Comparison of ENCODE assay signal across 8 cellular contexts in the genomic region with DNA sequence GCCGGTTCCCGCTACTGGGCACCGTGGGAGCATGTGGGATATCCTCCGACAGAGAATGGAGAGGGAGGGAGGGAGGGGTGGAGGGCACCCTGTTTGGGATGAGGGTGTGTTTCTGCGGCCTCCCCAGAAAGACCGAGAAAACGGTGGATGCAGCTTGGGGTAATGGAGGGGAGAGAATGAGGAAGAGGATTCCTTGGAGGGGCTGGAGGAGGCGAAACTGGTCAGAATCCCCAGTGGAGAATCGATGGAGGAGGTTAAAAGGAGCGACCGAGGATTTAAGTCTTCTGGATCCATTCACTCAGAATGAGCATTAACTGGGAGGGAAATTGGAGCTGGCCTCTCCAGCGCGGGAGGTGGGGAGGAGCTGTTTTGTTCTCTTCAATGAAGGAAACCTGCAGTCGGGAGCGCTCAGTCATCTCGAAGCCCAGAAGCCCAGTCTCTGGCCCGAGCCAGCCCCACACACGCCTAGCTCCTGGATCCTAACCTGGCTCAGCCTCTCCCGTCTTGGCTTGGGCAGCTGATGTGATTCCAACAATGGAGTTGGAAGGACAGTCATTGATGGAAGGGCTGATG. TPM values are rescaled to one million over a fixed set of nuclear protein-coding genes. Genes with fewer than 3 reads are reported as not detected.
DNase-seq lines count a peak whose midpoint lies in the region; ATAC-seq, FAIRE-seq and TF ChIP-seq lines count a peak whose summit lies in the region.

No MANE protein-coding gene starts in this region.

- no peaks in the 10 kb centered on the region for H3K9me3 Mint-ChIP-seq in CD4-positive, alpha-beta memory T cell
- no peaks in the 10 kb centered on the region for H3K9me3 Mint-ChIP-seq in activated naive CD8-positive, alpha-beta T cell treated with anti-CD3 and anti-CD28 coated beads for 36 hours

- no peak for FAIRE-seq in GM12892 (lab: Jason Lieb, UNC)

- peak overlapping the region; percentile 87 to 92 (median 89) for H3K4me3 Mint-ChIP-seq in CD4-positive, alpha-beta memory T cell
- peak overlapping the region; percentile 83 for H3K4me3 Mint-ChIP-seq in activated naive CD8-positive, alpha-beta T cell treated with anti-CD3 and anti-CD28 coated beads for 36 hours

- POLR2A ChIA-PET in CD4-positive, alpha-beta memory T cell (lab: Charles Lee; ENCODE audit: partially characterized antibody) = interaction anchor here (1.0 to 1.3 kb wide), 3 partner anchors 20 to 84 kb away, joined by 4 to 10 read pairs (median 5); partner anchors contain the start of genes PIGH and VTI1B

- H3K4me1 ChIP-seq in CD4-positive, alpha-beta memory T cell (ENCODE audit: insufficient read depth, low read length) = peaks cover 15% of the 10 kb centered on the region
- H3K4me1 ChIP-seq in right cardiac atrium (ENCODE audit: control insufficient read depth, insufficient read depth, low read length) = no peaks in the 10 kb centered on the region
- peaks cover 9% of the 10 kb centered on the region for H3K4me1 ChIP-seq in rectal smooth muscle tissue (ENCODE audit: control insufficient read depth, insufficient read depth, low read length)

- no peaks in the 10 kb centered on the region for H3K9me3 ChIP-seq in CD4-positive, alpha-beta memory T cell (ENCODE audit: control insufficient read depth in 1 of 2, low read length in 2 of 2)
- no peaks in the 10 kb centered on the region for H3K9me3 ChIP-seq in right cardiac atrium (ENCODE audit: control insufficient read depth, low read length)

- peaks cover 0 to 5% of the 10 kb centered on the region in 2 donors for H3K36me3 Mint-ChIP-seq in CD4-positive, alpha-beta memory T cell
- H3K36me3 Mint-ChIP-seq in activated naive CD8-positive, alpha-beta T cell treated with anti-CD3 and anti-CD28 coated beads for 36 hours = peaks cover 3% of the 10 kb centered on the region

- ATAC-seq in right cardiac atrium (no peak), GM21390 (IDR thresholded peaks at IDR 0.05; ENCODE audit: unreplicated experiment) (no peak)

- intact Hi-C loops in CD4-positive, alpha-beta memory T cell (cut with micrococcal nuclease) = no loop called here
- intact Hi-C loops in right cardiac atrium (cut with DNase I) = loop anchor here in 1 of 4 donors (5.0 kb wide), 1 partner anchor 47 kb away; no protein-coding TSS in a partner anchor

- peak overlapping the region; percentile 75 for H3K27ac ChIP-seq in CD4-positive, alpha-beta memory T cell (ENCODE audit: low read depth, low read length)
- H3K27ac ChIP-seq in right cardiac atrium (ENCODE audit: low read length) = no peak overlapping the region
- peak overlapping the region; percentile 54 for H3K27ac ChIP-seq in rectal smooth muscle tissue (ENCODE audit: low read depth, low read length)

- CTCF ChIA-PET in CD4-positive, alpha-beta memory T cell (lab: Charles Lee; ENCODE audit: partially characterized antibody) = interaction anchor here (0.6 to 2.2 kb wide), 9 partner anchors 9 to 84 kb away, joined by 3 to 16 read pairs (median 4); partner anchors contain the start of gene PIGH

- H3K27me3 ChIP-seq in CD4-positive, alpha-beta memory T cell (ENCODE audit: insufficient read depth, low read length) = peaks cover 4% of the 10 kb centered on the region
- no peaks in the 10 kb centered on the region for H3K27me3 ChIP-seq in right cardiac atrium (ENCODE audit: control insufficient read depth, insufficient read depth)
- H3K27me3 ChIP-seq in rectal smooth muscle tissue (ENCODE audit: control insufficient read depth, insufficient read depth, low read length) = no peaks in the 10 kb centered on the region

- peaks cover 2 to 7% of the 10 kb centered on the region in 2 donors for H3K27me3 Mint-ChIP-seq in CD4-positive, alpha-beta memory T cell
- peaks cover 16% of the 10 kb centered on the region for H3K27me3 Mint-ChIP-seq in activated naive CD8-positive, alpha-beta T cell treated with anti-CD3 and anti-CD28 coated beads for 36 hours

- TF ChIP-seq POLR2A in GM12892 (IDR thresholded peaks at IDR 0.05; ENCODE audit: low read depth, low read length) = no peak

- H3K27ac Mint-ChIP-seq in CD4-positive, alpha-beta memory T cell = peak overlapping the region; percentile 41 to 98 (median 92)
- H3K27ac Mint-ChIP-seq in activated naive CD8-positive, alpha-beta T cell treated with anti-CD3 and anti-CD28 coated beads for 36 hours = no peak overlapping the region

- H3K36me3 ChIP-seq in CD4-positive, alpha-beta memory T cell (ENCODE audit: insufficient read depth, low read length) = no peaks in the 10 kb centered on the region
- no peaks in the 10 kb centered on the region for H3K36me3 ChIP-seq in rectal smooth muscle tissue (ENCODE audit: control insufficient read depth, insufficient read depth, low read length)

- 5% methylated on average over 19 of the region's 19 CpGs for WGBS in right cardiac atrium

- DNase-seq in CD4-positive, alpha-beta memory T cell = peak in 1 of 5 donors; percentile 4
- DNase-seq in Jurkat, Clone E6-1 (ENCODE audit: low read depth, low spot score) = no peak
- peak; percentile 14 for DNase-seq in activated naive CD8-positive, alpha-beta T cell treated with anti-CD3 and anti-CD28 coated beads for 36 hours
- DNase-seq in right cardiac atrium (peak in 1 of 3 donors; percentile 43), GM12892 (ENCODE audit: insufficient read length) (no peak)
- no peak for DNase-seq in activated effector memory CD4-positive, alpha-beta T cell treated with anti-CD3 and anti-CD28 coated beads, Interleukin-2, amount 50 U/mL, for 16 hours

- H3K4me3 ChIP-seq in CD4-positive, alpha-beta memory T cell (ENCODE audit: low read length in 2 of 2) = peak overlapping the region in 1 of 2 donors; percentile 52
- peak overlapping the region; percentile 65 for H3K4me3 ChIP-seq in Jurkat, Clone E6-1 (ENCODE audit: low read length)
- H3K4me3 ChIP-seq in right cardiac atrium (ENCODE audit: low read length) = peak overlapping the region; percentile 34
- peak overlapping the region; percentile 79 for H3K4me3 ChIP-seq in rectal smooth muscle tissue (ENCODE audit: low read length)

- H3K9ac ChIP-seq in rectal smooth muscle tissue (ENCODE audit: low read length) = no peak overlapping the region

- H3K4me1 Mint-ChIP-seq in CD4-positive, alpha-beta memory T cell = peaks cover 7 to 25% (median 21%) of the 10 kb centered on the region in 4 donors
- H3K4me1 Mint-ChIP-seq in activated naive CD8-positive, alpha-beta T cell treated with anti-CD3 and anti-CD28 coated beads for 36 hours = peaks cover 37% of the 10 kb centered on the region

RNA-seq across cellular contexts. Expression of gene ARG2, which starts 0.6 kb away (rescaled TPM):
- under 1 TPM in 1 of 2 experiments, not detected in 1; 0.55 TPM for total RNA-seq in CD4-positive, alpha-beta memory T cell
- 1 to 10 TPM; 1.3 to 1.4 TPM for polyA plus RNA-seq in CD4-positive, alpha-beta memory T cell
- polyA plus RNA-seq in Jurkat, Clone E6-1 (2012; ENCODE audit: insufficient read depth, insufficient read length) = 18.7 TPM
- total RNA-seq in activated naive CD8-positive, alpha-beta T cell treated with anti-CD3 and anti-CD28 coated beads for 36 hours = 10 to 100 TPM in 1 of 2 experiments, 1 to 10 TPM in 1; 8.7 to 10.2 TPM
- under 1 TPM; 0.25 to 0.68 (median 0.51) TPM for total RNA-seq in right cardiac atrium
- polyA plus RNA-seq in right cardiac atrium = 0.93 TPM
- polyA plus RNA-seq in GM12892 (2012; ENCODE audit: missing spikeins) = 3.3 TPM

RNA-seq across cellular contexts. Expression of gene PIGH, which starts 20.2 kb away (rescaled TPM):
- 10 to 100 TPM; 28.0 to 35.8 TPM for total RNA-seq in CD4-positive, alpha-beta memory T cell
- 10 to 100 TPM; 31.5 to 32.3 TPM for polyA plus RNA-seq in CD4-positive, alpha-beta memory T cell
- 28.8 TPM for polyA plus RNA-seq in Jurkat, Clone E6-1 (2012; ENCODE audit: insufficient read depth, insufficient read length)
- 10 to 100 TPM; 17.5 to 18.2 TPM for total RNA-seq in activated naive CD8-positive, alpha-beta T cell treated with anti-CD3 and anti-CD28 coated beads for 36 hours
- 10 to 100 TPM; 13.1 to 15.4 (median 13.9) TPM for total RNA-seq in right cardiac atrium
- 13.1 TPM for polyA plus RNA-seq in right cardiac atrium
- 17.6 TPM for polyA plus RNA-seq in GM12892 (2012; ENCODE audit: missing spikeins)

RNA-seq across cellular contexts. Expression of gene VTI1B, which starts 54.1 kb away (rescaled TPM):
- 10 to 100 TPM; 71.1 to 72.6 TPM for total RNA-seq in CD4-positive, alpha-beta memory T cell
- 10 to 100 TPM; 62.1 to 97.8 TPM for polyA plus RNA-seq in CD4-positive, alpha-beta memory T cell
- polyA plus RNA-seq in Jurkat, Clone E6-1 (2012; ENCODE audit: insufficient read depth, insufficient read length) = 130 TPM
- 10 to 100 TPM; 70.7 to 72.5 TPM for total RNA-seq in activated naive CD8-positive, alpha-beta T cell treated with anti-CD3 and anti-CD28 coated beads for 36 hours
- 100 to 1,000 TPM; 132 to 155 (median 141) TPM for total RNA-seq in right cardiac atrium
- 117 TPM for polyA plus RNA-seq in right cardiac atrium
- polyA plus RNA-seq in GM12892 (2012; ENCODE audit: missing spikeins) = 52.8 TPM

Comparison
In these comparisons a context has a peak if more than half of its experiments do, and no peak if none do; other contexts are left out.
1. RNA of gene ARG2, which starts 0.6 kb away (total RNA-seq): 8.7 to 10.2 TPM in activated naive CD8-positive, alpha-beta T cell treated with anti-CD3 and anti-CD28 coated beads for 36 hours; 0.25 to 0.68 TPM in right cardiac atrium and 0.55 TPM in CD4-positive, alpha-beta memory T cell; every median in the first group is over 4 times any median in the second.